ENCODE assay signal across 1 cellular context in the genomic region with DNA sequence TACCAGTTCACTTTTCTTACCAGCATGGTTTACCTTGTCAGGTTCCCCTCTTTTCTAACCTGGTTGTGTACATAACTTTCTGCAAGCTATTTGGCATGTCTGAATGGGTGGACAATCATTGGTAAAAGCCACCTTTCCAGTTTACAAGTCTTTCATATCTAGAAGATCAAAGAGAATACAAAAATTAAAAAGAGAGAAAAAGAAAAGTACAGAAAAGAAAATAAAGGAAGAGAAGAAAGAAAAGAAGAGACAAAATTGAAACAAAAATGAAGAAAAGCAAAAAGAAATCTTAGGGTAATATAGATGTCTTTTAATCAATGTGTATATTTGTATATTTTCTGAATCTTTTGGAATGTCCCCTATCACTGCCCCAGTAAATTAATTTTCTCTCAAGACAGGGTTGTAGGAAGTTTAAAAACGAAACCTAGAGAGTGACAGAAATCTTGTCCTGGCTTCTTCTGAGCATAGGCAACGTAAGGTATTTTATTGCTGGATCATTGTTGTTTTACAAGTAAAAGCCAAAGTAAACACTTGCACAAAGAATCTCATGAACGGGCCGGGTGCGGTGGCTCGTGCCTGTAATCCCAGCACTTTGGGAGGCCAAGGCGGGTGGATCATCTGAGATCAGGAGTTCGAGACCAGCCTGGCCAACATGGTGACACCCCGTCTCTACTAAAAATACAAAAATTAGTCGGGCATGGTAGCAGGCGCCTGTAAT.
TF ChIP-seq lines count a peak whose summit lies in the region.

No MANE protein-coding gene starts in this region.

TF ChIP-seq in HEK293, 187 proteins besides CTCF, POLR2A, EP300 and RAD21 (continued from another document):
- TF ChIP-seq, protein P1, sequence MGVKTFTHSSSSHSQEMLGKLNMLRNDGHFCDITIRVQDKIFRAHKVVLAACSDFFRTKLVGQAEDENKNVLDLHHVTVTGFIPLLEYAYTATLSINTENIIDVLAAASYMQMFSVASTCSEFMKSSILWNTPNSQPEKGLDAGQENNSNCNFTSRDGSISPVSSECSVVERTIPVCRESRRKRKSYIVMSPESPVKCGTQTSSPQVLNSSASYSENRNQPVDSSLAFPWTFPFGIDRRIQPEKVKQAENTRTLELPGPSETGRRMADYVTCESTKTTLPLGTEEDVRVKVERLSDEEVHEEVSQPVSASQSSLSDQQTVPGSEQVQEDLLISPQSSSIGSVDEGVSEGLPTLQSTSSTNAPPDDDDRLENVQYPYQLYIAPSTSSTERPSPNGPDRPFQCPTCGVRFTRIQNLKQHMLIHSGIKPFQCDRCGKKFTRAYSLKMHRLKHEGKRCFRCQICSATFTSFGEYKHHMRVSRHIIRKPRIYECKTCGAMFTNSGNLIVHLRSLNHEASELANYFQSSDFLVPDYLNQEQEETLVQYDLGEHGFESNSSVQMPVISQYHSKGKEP (tag by site-specific recombination; IDR thresholded peaks at IDR 0.05): peak; percentile 46; the same call in 1 of the 2 replicates
- TF ChIP-seq, protein P2, sequence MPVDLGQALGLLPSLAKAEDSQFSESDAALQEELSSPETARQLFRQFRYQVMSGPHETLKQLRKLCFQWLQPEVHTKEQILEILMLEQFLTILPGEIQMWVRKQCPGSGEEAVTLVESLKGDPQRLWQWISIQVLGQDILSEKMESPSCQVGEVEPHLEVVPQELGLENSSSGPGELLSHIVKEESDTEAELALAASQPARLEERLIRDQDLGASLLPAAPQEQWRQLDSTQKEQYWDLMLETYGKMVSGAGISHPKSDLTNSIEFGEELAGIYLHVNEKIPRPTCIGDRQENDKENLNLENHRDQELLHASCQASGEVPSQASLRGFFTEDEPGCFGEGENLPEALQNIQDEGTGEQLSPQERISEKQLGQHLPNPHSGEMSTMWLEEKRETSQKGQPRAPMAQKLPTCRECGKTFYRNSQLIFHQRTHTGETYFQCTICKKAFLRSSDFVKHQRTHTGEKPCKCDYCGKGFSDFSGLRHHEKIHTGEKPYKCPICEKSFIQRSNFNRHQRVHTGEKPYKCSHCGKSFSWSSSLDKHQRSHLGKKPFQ (tag by site-specific recombination; IDR thresholded peaks at IDR 0.05): no peak
- TF ChIP-seq ZNF510 (tag by site-specific recombination; IDR thresholded peaks at IDR 0.05; ENCODE audit: insufficient replicate concordance): no peak
- no peak for TF ChIP-seq ZNF239 (tag by site-specific recombination; IDR thresholded peaks at IDR 0.05)
- no peak for TF ChIP-seq ZFHX2 (tag by site-specific recombination; conservative IDR thresholded peaks at IDR 0.05)
- no peak for TF ChIP-seq ZNF776 (tag by site-specific recombination; IDR thresholded peaks at IDR 0.05; ENCODE audit: borderline replicate concordance)
- TF ChIP-seq, protein P3, sequence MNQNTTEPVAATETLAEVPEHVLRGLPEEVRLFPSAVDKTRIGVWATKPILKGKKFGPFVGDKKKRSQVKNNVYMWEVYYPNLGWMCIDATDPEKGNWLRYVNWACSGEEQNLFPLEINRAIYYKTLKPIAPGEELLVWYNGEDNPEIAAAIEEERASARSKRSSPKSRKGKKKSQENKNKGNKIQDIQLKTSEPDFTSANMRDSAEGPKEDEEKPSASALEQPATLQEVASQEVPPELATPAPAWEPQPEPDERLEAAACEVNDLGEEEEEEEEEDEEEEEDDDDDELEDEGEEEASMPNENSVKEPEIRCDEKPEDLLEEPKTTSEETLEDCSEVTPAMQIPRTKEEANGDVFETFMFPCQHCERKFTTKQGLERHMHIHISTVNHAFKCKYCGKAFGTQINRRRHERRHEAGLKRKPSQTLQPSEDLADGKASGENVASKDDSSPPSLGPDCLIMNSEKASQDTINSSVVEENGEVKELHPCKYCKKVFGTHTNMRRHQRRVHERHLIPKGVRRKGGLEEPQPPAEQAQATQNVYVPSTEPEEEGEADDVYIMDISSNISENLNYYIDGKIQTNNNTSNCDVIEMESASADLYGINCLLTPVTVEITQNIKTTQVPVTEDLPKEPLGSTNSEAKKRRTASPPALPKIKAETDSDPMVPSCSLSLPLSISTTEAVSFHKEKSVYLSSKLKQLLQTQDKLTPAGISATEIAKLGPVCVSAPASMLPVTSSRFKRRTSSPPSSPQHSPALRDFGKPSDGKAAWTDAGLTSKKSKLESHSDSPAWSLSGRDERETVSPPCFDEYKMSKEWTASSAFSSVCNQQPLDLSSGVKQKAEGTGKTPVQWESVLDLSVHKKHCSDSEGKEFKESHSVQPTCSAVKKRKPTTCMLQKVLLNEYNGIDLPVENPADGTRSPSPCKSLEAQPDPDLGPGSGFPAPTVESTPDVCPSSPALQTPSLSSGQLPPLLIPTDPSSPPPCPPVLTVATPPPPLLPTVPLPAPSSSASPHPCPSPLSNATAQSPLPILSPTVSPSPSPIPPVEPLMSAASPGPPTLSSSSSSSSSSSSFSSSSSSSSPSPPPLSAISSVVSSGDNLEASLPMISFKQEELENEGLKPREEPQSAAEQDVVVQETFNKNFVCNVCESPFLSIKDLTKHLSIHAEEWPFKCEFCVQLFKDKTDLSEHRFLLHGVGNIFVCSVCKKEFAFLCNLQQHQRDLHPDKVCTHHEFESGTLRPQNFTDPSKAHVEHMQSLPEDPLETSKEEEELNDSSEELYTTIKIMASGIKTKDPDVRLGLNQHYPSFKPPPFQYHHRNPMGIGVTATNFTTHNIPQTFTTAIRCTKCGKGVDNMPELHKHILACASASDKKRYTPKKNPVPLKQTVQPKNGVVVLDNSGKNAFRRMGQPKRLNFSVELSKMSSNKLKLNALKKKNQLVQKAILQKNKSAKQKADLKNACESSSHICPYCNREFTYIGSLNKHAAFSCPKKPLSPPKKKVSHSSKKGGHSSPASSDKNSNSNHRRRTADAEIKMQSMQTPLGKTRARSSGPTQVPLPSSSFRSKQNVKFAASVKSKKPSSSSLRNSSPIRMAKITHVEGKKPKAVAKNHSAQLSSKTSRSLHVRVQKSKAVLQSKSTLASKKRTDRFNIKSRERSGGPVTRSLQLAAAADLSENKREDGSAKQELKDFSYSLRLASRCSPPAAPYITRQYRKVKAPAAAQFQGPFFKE (tag by site-specific recombination; IDR thresholded peaks at IDR 0.05; ENCODE audit: borderline replicate concordance): no peak
- TF ChIP-seq SCRT2 (tag by site-specific recombination; IDR thresholded peaks at IDR 0.05): no peak
- no peak for TF ChIP-seq OVOL3 (tag by site-specific recombination; IDR thresholded peaks at IDR 0.05)
- TF ChIP-seq KLF16 (tag by site-specific recombination; IDR thresholded peaks at IDR 0.05): no peak
- TF ChIP-seq BCL11B (tag by site-specific recombination; IDR thresholded peaks at IDR 0.05; ENCODE audit: low read depth): 0 out of 2 replicates have a peak, but pooled peaks have one; percentile 29
- no peak for TF ChIP-seq ZNF354C (tag by site-specific recombination; IDR thresholded peaks at IDR 0.05; ENCODE audit: borderline replicate concordance, low read depth)
- peak; percentile 78 for TF ChIP-seq OSR2 (tag by site-specific recombination; IDR thresholded peaks at IDR 0.05)
- peak; percentile 77 for TF ChIP-seq ZNF366 (tag by site-specific recombination; conservative IDR thresholded peaks at IDR 0.05)
- no peak for TF ChIP-seq ZNF184 (tag by site-specific recombination; IDR thresholded peaks at IDR 0.05)
- TF ChIP-seq ZNF274 (IDR thresholded peaks at IDR 0.05; ENCODE audit: low read length): no peak
- no peak for TF ChIP-seq ZNF274 (tag by site-specific recombination; IDR thresholded peaks at IDR 0.05; ENCODE audit: borderline replicate concordance)
- peak; percentile 76; the same call in 1 of the 2 replicates for TF ChIP-seq ZBTB1 (tag by site-specific recombination; IDR thresholded peaks at IDR 0.05)
- TF ChIP-seq ZFP41 (tag by site-specific recombination; IDR thresholded peaks at IDR 0.05; ENCODE audit: borderline replicate concordance): no peak
- no peak for TF ChIP-seq ZFP37 (tag by site-specific recombination; IDR thresholded peaks at IDR 0.05)
- peak; percentile 66; the same call in 1 of the 2 replicates for TF ChIP-seq ZNF600 (tag by site-specific recombination; IDR thresholded peaks at IDR 0.05)
- no peak for TF ChIP-seq ZFP3 (tag by site-specific recombination; IDR thresholded peaks at IDR 0.05; ENCODE audit: low read depth)
- TF ChIP-seq ZBTB8A (tag by site-specific recombination; IDR thresholded peaks at IDR 0.05): no peak
- no peak for TF ChIP-seq RBAK (tag by site-specific recombination; IDR thresholded peaks at IDR 0.05)
- TF ChIP-seq ZNF24 (tag by site-specific recombination; IDR thresholded peaks at IDR 0.05): peak; percentile 71; the same call in 1 of the 2 replicates
- TF ChIP-seq GLIS1 (tag by site-specific recombination; IDR thresholded peaks at IDR 0.05): peak; percentile 67
- TF ChIP-seq ZNF37A (tag by site-specific recombination; IDR thresholded peaks at IDR 0.05): no peak
- TF ChIP-seq ZNF560 (tag by site-specific recombination; IDR thresholded peaks at IDR 0.05; ENCODE audit: borderline replicate concordance): no peak
- peak; percentile 44; the same call in 1 of the 2 replicates for TF ChIP-seq SP7 (tag by site-specific recombination; IDR thresholded peaks at IDR 0.05)
- TF ChIP-seq, protein P4, sequence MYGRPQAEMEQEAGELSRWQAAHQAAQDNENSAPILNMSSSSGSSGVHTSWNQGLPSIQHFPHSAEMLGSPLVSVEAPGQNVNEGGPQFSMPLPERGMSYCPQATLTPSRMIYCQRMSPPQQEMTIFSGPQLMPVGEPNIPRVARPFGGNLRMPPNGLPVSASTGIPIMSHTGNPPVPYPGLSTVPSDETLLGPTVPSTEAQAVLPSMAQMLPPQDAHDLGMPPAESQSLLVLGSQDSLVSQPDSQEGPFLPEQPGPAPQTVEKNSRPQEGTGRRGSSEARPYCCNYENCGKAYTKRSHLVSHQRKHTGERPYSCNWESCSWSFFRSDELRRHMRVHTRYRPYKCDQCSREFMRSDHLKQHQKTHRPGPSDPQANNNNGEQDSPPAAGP (tag by site-specific recombination; IDR thresholded peaks at IDR 0.05): no peak
- no peak for TF ChIP-seq YY1 (tag by site-specific recombination; IDR thresholded peaks at IDR 0.05)
- TF ChIP-seq, protein P5, sequence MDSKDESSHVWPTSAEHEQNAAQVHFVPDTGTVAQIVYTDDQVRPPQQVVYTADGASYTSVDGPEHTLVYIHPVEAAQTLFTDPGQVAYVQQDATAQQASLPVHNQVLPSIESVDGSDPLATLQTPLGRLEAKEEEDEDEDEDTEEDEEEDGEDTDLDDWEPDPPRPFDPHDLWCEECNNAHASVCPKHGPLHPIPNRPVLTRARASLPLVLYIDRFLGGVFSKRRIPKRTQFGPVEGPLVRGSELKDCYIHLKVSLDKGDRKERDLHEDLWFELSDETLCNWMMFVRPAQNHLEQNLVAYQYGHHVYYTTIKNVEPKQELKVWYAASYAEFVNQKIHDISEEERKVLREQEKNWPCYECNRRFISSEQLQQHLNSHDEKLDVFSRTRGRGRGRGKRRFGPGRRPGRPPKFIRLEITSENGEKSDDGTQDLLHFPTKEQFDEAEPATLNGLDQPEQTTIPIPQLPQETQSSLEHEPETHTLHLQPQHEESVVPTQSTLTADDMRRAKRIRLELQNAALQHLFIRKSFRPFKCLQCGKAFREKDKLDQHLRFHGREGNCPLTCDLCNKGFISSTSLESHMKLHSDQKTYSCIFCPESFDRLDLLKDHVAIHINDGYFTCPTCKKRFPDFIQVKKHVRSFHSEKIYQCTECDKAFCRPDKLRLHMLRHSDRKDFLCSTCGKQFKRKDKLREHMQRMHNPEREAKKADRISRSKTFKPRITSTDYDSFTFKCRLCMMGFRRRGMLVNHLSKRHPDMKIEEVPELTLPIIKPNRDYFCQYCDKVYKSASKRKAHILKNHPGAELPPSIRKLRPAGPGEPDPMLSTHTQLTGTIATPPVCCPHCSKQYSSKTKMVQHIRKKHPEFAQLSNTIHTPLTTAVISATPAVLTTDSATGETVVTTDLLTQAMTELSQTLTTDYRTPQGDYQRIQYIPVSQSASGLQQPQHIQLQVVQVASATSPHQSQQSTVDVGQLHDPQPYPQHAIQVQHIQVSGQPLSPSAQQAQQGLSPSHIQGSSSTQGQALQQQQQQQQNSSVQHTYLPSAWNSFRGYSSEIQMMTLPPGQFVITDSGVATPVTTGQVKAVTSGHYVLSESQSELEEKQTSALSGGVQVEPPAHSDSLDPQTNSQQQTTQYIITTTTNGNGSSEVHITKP (tag by site-specific recombination; IDR thresholded peaks at IDR 0.05): 0 out of 2 replicates have a peak, but pooled peaks have one; percentile 19
- no peak for TF ChIP-seq ZNF248 (tag by site-specific recombination; IDR thresholded peaks at IDR 0.05)
- TF ChIP-seq ZSCAN23 (tag by site-specific recombination; IDR thresholded peaks at IDR 0.05): no peak
- TF ChIP-seq ZNF132 (tag by site-specific recombination; IDR thresholded peaks at IDR 0.05; ENCODE audit: borderline replicate concordance): no peak
- TF ChIP-seq ZNF140 (tag by site-specific recombination; IDR thresholded peaks at IDR 0.05): no peak
- no peak for TF ChIP-seq ZNF292 (tag by site-specific recombination; IDR thresholded peaks at IDR 0.05; ENCODE audit: borderline replicate concordance, low read depth)
- no peak for TF ChIP-seq SETDB1 (IDR thresholded peaks at IDR 0.05; ENCODE audit: insufficient read length, low read length)
- TF ChIP-seq ZNF10 (tag by site-specific recombination; IDR thresholded peaks at IDR 0.05): no peak
- TF ChIP-seq, protein P6, sequence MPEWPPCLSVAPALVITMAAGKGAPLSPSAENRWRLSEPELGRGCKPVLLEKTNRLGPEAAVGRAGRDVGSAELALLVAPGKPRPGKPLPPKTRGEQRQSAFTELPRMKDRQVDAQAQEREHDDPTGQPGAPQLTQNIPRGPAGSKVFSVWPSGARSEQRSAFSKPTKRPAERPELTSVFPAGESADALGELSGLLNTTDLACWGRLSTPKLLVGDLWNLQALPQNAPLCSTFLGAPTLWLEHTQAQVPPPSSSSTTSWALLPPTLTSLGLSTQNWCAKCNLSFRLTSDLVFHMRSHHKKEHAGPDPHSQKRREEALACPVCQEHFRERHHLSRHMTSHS (tag by site-specific recombination; IDR thresholded peaks at IDR 0.05): no peak
TF ChIP-seq in HEK293: peak in this region for 36.
